Comparison of ENCODE assay signal across 15 cellular contexts in the genomic region with DNA sequence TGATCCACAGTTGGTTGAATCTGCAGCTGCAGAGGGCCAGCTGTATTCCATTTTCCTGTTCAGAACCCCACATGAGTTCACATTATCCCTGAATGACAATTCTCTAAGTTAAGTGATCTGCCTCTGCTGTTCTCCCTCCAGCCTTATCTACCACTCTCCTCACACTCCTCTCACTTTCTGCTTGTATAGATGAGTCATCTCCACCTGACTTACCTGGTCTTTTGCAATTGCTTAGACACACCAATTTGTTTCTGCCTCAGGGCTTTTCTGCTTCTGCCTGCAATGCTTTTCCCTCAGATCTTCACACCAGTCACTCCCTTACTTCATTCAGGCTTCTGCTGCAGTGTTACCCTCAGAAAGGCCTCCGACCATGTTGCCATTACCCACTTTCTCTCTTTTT.
DNase-seq lines count a peak whose midpoint lies in the region; ATAC-seq, FAIRE-seq and TF ChIP-seq lines count a peak whose summit lies in the region.
"Had no signal": no experiment of that assay in that cellular context is flagged by ENCODE, and none has a peak within 500 bp of the region (broad histone marks: within the 10 kb centered on the region; RNA-seq: fewer than 3 reads in every experiment).

No MANE protein-coding gene starts in this region.

- no peaks in the 10 kb centered on the region for H3K27me3 Mint-ChIP-seq in activated naive CD8-positive, alpha-beta T cell
- H3K27me3 Mint-ChIP-seq in activated naive CD8-positive, alpha-beta T cell treated with anti-CD3 and anti-CD28 coated beads for 36 hours = no peaks in the 10 kb centered on the region
- H3K27me3 Mint-ChIP-seq in type B pancreatic cell = no peaks in the 10 kb centered on the region

- no peak for DNase-seq in activated naive CD8-positive, alpha-beta T cell treated with anti-CD3 and anti-CD28 coated beads for 36 hours
- DNase-seq in SW480 (ENCODE audit: low spot score) = peak; percentile 72
- DNase-seq in type B pancreatic cell (ENCODE audit: extremely low spot score, unreplicated experiment) = no peak
- DNase-seq in DMS153 (lab: John Stamatoyannopoulos, UW) = no peak
- DNase-seq in GF-D8 (lab: John Stamatoyannopoulos, UW) = no peak
- DNase-seq: activated CD4-positive, CD25-positive, alpha-beta regulatory T cell; activated effector memory CD4-positive, alpha-beta T cell treated with anti-CD3 and anti-CD28 coated beads, Interleukin-2, amount 50 U/mL, for 16 hours; AML-193; NCI-H446 treated with DMSO at 0.1 percent for 48 hours; right cardiac atrium; transverse colon had no signal

- peak; percentile 96 for FAIRE-seq in islet of Langerhans (lab: Jason Lieb, UNC)

- TF ChIP-seq CTCF in type B pancreatic cell (conservative IDR thresholded peaks at IDR 0.05) = no peak

- H3K4me1 Mint-ChIP-seq in activated naive CD8-positive, alpha-beta T cell (ENCODE audit: low read depth) = peaks cover 59% of the 10 kb centered on the region
- H3K4me1 Mint-ChIP-seq in activated naive CD8-positive, alpha-beta T cell treated with anti-CD3 and anti-CD28 coated beads for 36 hours = peaks cover 46% of the 10 kb centered on the region
- H3K4me1 Mint-ChIP-seq in type B pancreatic cell (ENCODE audit: unreplicated experiment) = no peaks in the 10 kb centered on the region

- H3K9me3 Mint-ChIP-seq in activated naive CD8-positive, alpha-beta T cell (ENCODE audit: low read depth) = no peaks in the 10 kb centered on the region
- H3K9me3 Mint-ChIP-seq in activated naive CD8-positive, alpha-beta T cell treated with anti-CD3 and anti-CD28 coated beads for 36 hours = no peaks in the 10 kb centered on the region
- H3K9me3 Mint-ChIP-seq in type B pancreatic cell = no peaks in the 10 kb centered on the region

- H3K27ac Mint-ChIP-seq in activated naive CD8-positive, alpha-beta T cell = peak overlapping the region; percentile 84
- H3K27ac Mint-ChIP-seq in activated naive CD8-positive, alpha-beta T cell treated with anti-CD3 and anti-CD28 coated beads for 36 hours = no peak overlapping the region
- H3K27ac Mint-ChIP-seq in type B pancreatic cell = peak overlapping the region; percentile 32

- H3K36me3 Mint-ChIP-seq in activated naive CD8-positive, alpha-beta T cell = peaks cover 9% of the 10 kb centered on the region
- H3K36me3 Mint-ChIP-seq in activated naive CD8-positive, alpha-beta T cell treated with anti-CD3 and anti-CD28 coated beads for 36 hours = peaks cover 16% of the 10 kb centered on the region
- peaks cover 4% of the 10 kb centered on the region for H3K36me3 Mint-ChIP-seq in type B pancreatic cell

- no peak overlapping the region for H3K4me3 Mint-ChIP-seq in activated naive CD8-positive, alpha-beta T cell
- H3K4me3 Mint-ChIP-seq in activated naive CD8-positive, alpha-beta T cell treated with anti-CD3 and anti-CD28 coated beads for 36 hours = no peak overlapping the region
- no peak overlapping the region for H3K4me3 Mint-ChIP-seq in type B pancreatic cell

- ATAC-seq in HG03354 (IDR thresholded peaks at IDR 0.05; ENCODE audit: poor library complexity, severe bottlenecking, unreplicated experiment) = no peak
- ATAC-seq: gastroesophageal sphincter, right cardiac atrium had no signal
